ENCODE assay signal across 18 cellular contexts in genomic region chr5:7015586-7016256, GRCh38.
DNase-seq lines count a peak whose midpoint lies in the region; ATAC-seq and TF ChIP-seq lines count a peak whose summit lies in the region.
"Had no signal": no experiment of that assay in that cellular context is flagged by ENCODE, and none has a peak within 500 bp of the region (broad histone marks: within the 10 kb centered on the region; RNA-seq: fewer than 3 reads in every experiment).

No MANE protein-coding gene starts in this region.

- TF ChIP-seq CTCF in epithelial cell of esophagus (IDR thresholded peaks at IDR 0.05; ENCODE audit: insufficient read depth, low read depth, low read length, missing control alignments) (no peak), progenitor cell of endocrine pancreas (IDR thresholded peaks at IDR 0.05; ENCODE audit: unreplicated experiment) (peak; percentile 44), Peyer's patch (IDR thresholded peaks at IDR 0.05) (no peak)

- H3K27me3 ChIP-seq in Peyer's patch, result no peaks in the 10 kb centered on the region
- H3K27me3 ChIP-seq: tibial nerve had no signal

- no peak overlapping the region for H3K4me3 Mint-ChIP-seq in progenitor cell of endocrine pancreas (ENCODE audit: low read depth)
- no peak overlapping the region for H3K4me3 Mint-ChIP-seq in activated CD4-positive, alpha-beta T cell treated with anti-CD3 and anti-CD28 coated beads for 36 hours
- H3K4me3 Mint-ChIP-seq: activated naive CD4-positive, alpha-beta T cell treated with anti-CD3 and anti-CD28 coated beads, Interleukin-2, amount 50 U/mL, for 24 hours; mesothelial cell of epicardium had no signal

- no peak for ATAC-seq in activated CD4-positive, alpha-beta T cell treated with anti-CD3 and anti-CD28 coated beads for 36 hours
- ATAC-seq in HG03025 (IDR thresholded peaks at IDR 0.05; ENCODE audit: low FRiP score, unreplicated experiment), result no peak

- H3K27ac ChIP-seq in Peyer's patch, result no peak overlapping the region
- H3K27ac ChIP-seq: tibial nerve had no signal

- no peaks in the 10 kb centered on the region for H3K4me1 ChIP-seq in Peyer's patch
- H3K4me1 ChIP-seq: tibial nerve had no signal

- POLR2A ChIA-PET in activated CD4-positive, alpha-beta T cell treated with anti-CD3 and anti-CD28 coated beads for 36 hours (lab: Charles Lee), result no interaction called here

- H3K27ac Mint-ChIP-seq in progenitor cell of endocrine pancreas, result no peak overlapping the region
- H3K27ac Mint-ChIP-seq in activated CD4-positive, alpha-beta T cell treated with anti-CD3 and anti-CD28 coated beads for 36 hours, result no peak overlapping the region
- H3K27ac Mint-ChIP-seq: activated naive CD4-positive, alpha-beta T cell treated with anti-CD3 and anti-CD28 coated beads, Interleukin-2, amount 50 U/mL, for 24 hours; mesothelial cell of epicardium had no signal

- CTCF ChIA-PET in activated CD4-positive, alpha-beta T cell treated with anti-CD3 and anti-CD28 coated beads for 36 hours (lab: Charles Lee), result interaction anchor here (0.6 kb wide), 1 partner anchor 379 kb away, joined by 4 read pairs; no protein-coding TSS in a partner anchor

- no peaks in the 10 kb centered on the region for H3K4me1 Mint-ChIP-seq in progenitor cell of endocrine pancreas (ENCODE audit: low read depth)
- H3K4me1 Mint-ChIP-seq in activated CD4-positive, alpha-beta T cell treated with anti-CD3 and anti-CD28 coated beads for 36 hours, result no peaks in the 10 kb centered on the region
- H3K4me1 Mint-ChIP-seq: activated naive CD4-positive, alpha-beta T cell treated with anti-CD3 and anti-CD28 coated beads, Interleukin-2, amount 50 U/mL, for 24 hours; mesothelial cell of epicardium had no signal

- peaks cover 4% of the 10 kb centered on the region for H3K9me3 Mint-ChIP-seq in progenitor cell of endocrine pancreas (ENCODE audit: low read depth)
- H3K9me3 Mint-ChIP-seq in activated CD4-positive, alpha-beta T cell treated with anti-CD3 and anti-CD28 coated beads for 36 hours (ENCODE audit: low read depth), result peaks cover 13% of the 10 kb centered on the region

- no peak for TF ChIP-seq POLR2A in Peyer's patch (IDR thresholded peaks at IDR 0.05)

- H3K4me3 ChIP-seq in epithelial cell of esophagus (ENCODE audit: low read length), result no peak overlapping the region
- no peak overlapping the region for H3K4me3 ChIP-seq in Peyer's patch
- H3K4me3 ChIP-seq: tibial nerve had no signal

- intact Hi-C loops in activated CD4-positive, alpha-beta T cell treated with anti-CD3 and anti-CD28 coated beads for 36 hours (cut with DNase I, micrococcal nuclease), result no loop called here

- no peaks in the 10 kb centered on the region for H3K36me3 Mint-ChIP-seq in progenitor cell of endocrine pancreas (ENCODE audit: insufficient read depth)
- H3K36me3 Mint-ChIP-seq in activated CD4-positive, alpha-beta T cell treated with anti-CD3 and anti-CD28 coated beads for 36 hours (ENCODE audit: low read depth), result no peaks in the 10 kb centered on the region
- H3K36me3 Mint-ChIP-seq: activated naive CD4-positive, alpha-beta T cell treated with anti-CD3 and anti-CD28 coated beads, Interleukin-2, amount 50 U/mL, for 24 hours; mesothelial cell of epicardium had no signal

- peaks cover 3% of the 10 kb centered on the region for H3K27me3 Mint-ChIP-seq in progenitor cell of endocrine pancreas
- peaks cover 9% of the 10 kb centered on the region for H3K27me3 Mint-ChIP-seq in activated CD4-positive, alpha-beta T cell treated with anti-CD3 and anti-CD28 coated beads for 36 hours

- DNase-seq in NCI-H748 (lab: John Stamatoyannopoulos, UW; ENCODE audit: unreplicated experiment), result peak; percentile 50
- no peak for DNase-seq in NCI-H748 treated with DMSO at 0.1 percent for 48 hours (lab: John Stamatoyannopoulos, UW)
- DNase-seq in NCI-H69 (lab: John Stamatoyannopoulos, UW), result peak; percentile 20
- peak; percentile 0 for DNase-seq in epithelial cell of esophagus (ENCODE audit: low read depth)
- DNase-seq in progenitor cell of endocrine pancreas (ENCODE audit: low spot score, unreplicated experiment), result no peak
- no peak for DNase-seq in activated CD4-positive, alpha-beta T cell treated with anti-CD3 and anti-CD28 coated beads for 36 hours
- DNase-seq in Peyer's patch, result no peak
- DNase-seq: activated CD4-positive, alpha-beta T cell treated with anti-CD3 and anti-CD28 coated beads for 4 hours; effector CD8-positive, alpha-beta T cell; Kasumi-1; NCI-H2029 treated with DMSO at 0.1 percent for 48 hours; nucleus accumbens; stimulated activated CD4-positive, alpha-beta T cell treated with anti-CD3 and anti-CD28 coated beads, Interleukin-4, amount 100 ng/mL, for 4 hours; T-helper 1 cell had no signal

- no peaks in the 10 kb centered on the region for H3K36me3 ChIP-seq in Peyer's patch
- H3K36me3 ChIP-seq: tibial nerve had no signal

- no peaks in the 10 kb centered on the region for H3K9me3 ChIP-seq in Peyer's patch

Comparison
In these comparisons a context has a peak if more than half of its experiments do, and no peak if none do; other contexts are left out.
1. DNase-seq: peak in NCI-H748 (single experiment), NCI-H69 (single experiment) and epithelial cell of esophagus (single experiment); none in NCI-H748 treated with DMSO at 0.1 percent for 48 hours (single experiment), progenitor cell of endocrine pancreas (single experiment), activated CD4-positive, alpha-beta T cell treated with anti-CD3 and anti-CD28 coated beads for 36 hours (single experiment) and Peyer's patch (0 of 3).